Comparison of ENCODE assay signal across 8 cellular contexts in genomic region chr20:49812463-49813304, GRCh38. TPM values are rescaled to one million over a fixed set of nuclear protein-coding genes. Genes with fewer than 3 reads are reported as not detected.
DNase-seq lines count a peak whose midpoint lies in the region; ATAC-seq lines count a peak whose summit lies in the region.

Gene SLC9A8, plus strand, starts transcription at chr20:49812828. Its CDS starts 95 bp downstream, at chr20:49812923.

- H2BK12ac ChIP-seq in mesenchymal stem cell (ENCODE audit: low read length in 2 of 2) = peak within 1 kb of the TSS in 1 of 2 experiments; percentile 37

- peak within 1 kb of the TSS; percentile 1 for H4K91ac ChIP-seq in mesenchymal stem cell (ENCODE audit: low read length)

- peak within 1 kb of the TSS in 1 of 2 experiments; percentile 92 for H3K14ac ChIP-seq in mesenchymal stem cell (ENCODE audit: low read length in 2 of 2)

- no peak within 1 kb of the TSS for H3K23ac ChIP-seq in mesenchymal stem cell (ENCODE audit: low read length in 2 of 2)

- H2AK5ac ChIP-seq in mesenchymal stem cell (ENCODE audit: low read length, severe bottlenecking) = peak within 1 kb of the TSS; percentile 45

- H3K27me3 Mint-ChIP-seq in effector memory CD8-positive, alpha-beta T cell = no peaks in the 10 kb centered on the region

- DNase-seq in CMK (ENCODE audit: low read depth) = peak; percentile 92
- DNase-seq in HS-27A (ENCODE audit: low read depth) = peak; percentile 92
- peak; percentile 84 to 89 for DNase-seq in NOMO-1 (lab: John Stamatoyannopoulos, UW; ENCODE audit: unreplicated experiment in 2 of 2)
- peak; percentile 72 to 78 for DNase-seq in activated CD8-positive, alpha-beta memory T cell treated with anti-CD3 and anti-CD28 coated beads for 4 hours (ENCODE audit: low read depth in 2 of 2)
- peak; percentile 78 to 80 (median 79) for DNase-seq in effector memory CD8-positive, alpha-beta T cell
- peak; percentile 92 for DNase-seq in mesenchymal stem cell
- DNase-seq in stimulated activated CD8-positive, alpha-beta memory T cell treated with anti-CD3 and anti-CD28 coated beads, Interleukin-12 subunit alpha, Interleukin-12 subunit beta, amount 100 ng/mL, for 24 hours (ENCODE audit: extremely low read depth) = peak; percentile 64

- peaks cover 7% of the 10 kb centered on the region for H3K79me1 ChIP-seq in mesenchymal stem cell (replicated peaks; ENCODE audit: low read length, poor library complexity, severe bottlenecking)

- no peaks in the 10 kb centered on the region for H3K27me3 ChIP-seq in mesenchymal stem cell (ENCODE audit: control insufficient read depth in 1 of 2, insufficient read depth in 1 of 2, low read length in 2 of 2)

- H3K18ac ChIP-seq in mesenchymal stem cell (ENCODE audit: low read depth in 1 of 2, low read length in 2 of 2) = peak within 1 kb of the TSS; percentile 73 to 85

- H3K4me1 Mint-ChIP-seq in effector memory CD8-positive, alpha-beta T cell (ENCODE audit: low read depth in 2 of 2) = peaks cover 23 to 34% of the 10 kb centered on the region in 2 donors

- peak within 1 kb of the TSS; percentile 76 for H2BK120ac ChIP-seq in mesenchymal stem cell (ENCODE audit: low read depth, low read length)

- H3K27ac Mint-ChIP-seq in effector memory CD8-positive, alpha-beta T cell = peak within 1 kb of the TSS; percentile 96 to 99

- peak within 1 kb of the TSS; percentile 0 to 98 for H3K4ac ChIP-seq in mesenchymal stem cell (ENCODE audit: low read depth in 1 of 2, low read length in 2 of 2)

- H3K4me2 ChIP-seq in mesenchymal stem cell (ENCODE audit: low read length, poor library complexity, severe bottlenecking) = peak within 1 kb of the TSS; percentile 94

- peaks cover 7% of the 10 kb centered on the region for H3K4me1 ChIP-seq in mesenchymal stem cell (ENCODE audit: control insufficient read depth, insufficient read depth, low read depth, low read length)

- peak within 1 kb of the TSS; percentile 59 for H2BK5ac ChIP-seq in mesenchymal stem cell (ENCODE audit: low read depth, low read length, poor library complexity, severe bottlenecking)

- peak within 1 kb of the TSS; percentile 75 for H4K8ac ChIP-seq in mesenchymal stem cell (ENCODE audit: low read length)

- peak; percentile 81 for ATAC-seq in GM19467 (IDR thresholded peaks at IDR 0.05; ENCODE audit: unreplicated experiment)
- peak; percentile 89 for ATAC-seq in effector memory CD8-positive, alpha-beta T cell (replicated peaks)

- H3K9me3 Mint-ChIP-seq in effector memory CD8-positive, alpha-beta T cell = no peaks in the 10 kb centered on the region

- H3K36me3 Mint-ChIP-seq in effector memory CD8-positive, alpha-beta T cell (ENCODE audit: insufficient read depth) = peaks cover 40% of the 10 kb centered on the region

- under 1% methylated on average over 49 of the region's 62 CpGs for WGBS in mesenchymal stem cell

- H3K27ac ChIP-seq in mesenchymal stem cell (ENCODE audit: low read length, poor library complexity, severe bottlenecking) = peak within 1 kb of the TSS; percentile 87

- H2AFZ ChIP-seq in mesenchymal stem cell (ENCODE audit: low read depth, low read length) = peak within 1 kb of the TSS; percentile 75

- peaks cover 13 to 26% of the 10 kb centered on the region in 2 experiments for H3K36me3 ChIP-seq in mesenchymal stem cell (ENCODE audit: control insufficient read depth in 1 of 2, insufficient read depth in 2 of 2, low read depth in 1 of 2, low read length in 2 of 2)

- no peaks in the 10 kb centered on the region for H3K9me3 ChIP-seq in mesenchymal stem cell (ENCODE audit: control insufficient read depth, low read length)

- peak within 1 kb of the TSS; percentile 62 to 98 for H3K4me3 ChIP-seq in mesenchymal stem cell (ENCODE audit: insufficient read depth in 1 of 2, low read depth in 1 of 2, low read length in 2 of 2)

- H3K9ac ChIP-seq in mesenchymal stem cell (ENCODE audit: low read length) = peak within 1 kb of the TSS; percentile 96

- peak within 1 kb of the TSS; percentile 70 for H2BK15ac ChIP-seq in mesenchymal stem cell (ENCODE audit: low read depth, poor library complexity, severe bottlenecking)

- peak within 1 kb of the TSS; percentile 94 to 95 for H3K4me3 Mint-ChIP-seq in effector memory CD8-positive, alpha-beta T cell

RNA-seq across cellular contexts. Expression of gene SLC9A8, which starts in this region (rescaled TPM):
- polyA plus RNA-seq in mesenchymal stem cell (2013, experiment 1 of 2) = 3.9 TPM
- 3.6 TPM for polyA plus RNA-seq in mesenchymal stem cell (2013, experiment 2 of 2)

Comparison
In these comparisons a context has a peak if more than half of its experiments do, and no peak if none do; other contexts are left out.
1. Peak in every context shown above with its lines: DNase-seq, ATAC-seq, H3K4me3 ChIP-seq and H3K27ac ChIP-seq.